ENCODE assay signal across 8 cellular contexts in the genomic region with DNA sequence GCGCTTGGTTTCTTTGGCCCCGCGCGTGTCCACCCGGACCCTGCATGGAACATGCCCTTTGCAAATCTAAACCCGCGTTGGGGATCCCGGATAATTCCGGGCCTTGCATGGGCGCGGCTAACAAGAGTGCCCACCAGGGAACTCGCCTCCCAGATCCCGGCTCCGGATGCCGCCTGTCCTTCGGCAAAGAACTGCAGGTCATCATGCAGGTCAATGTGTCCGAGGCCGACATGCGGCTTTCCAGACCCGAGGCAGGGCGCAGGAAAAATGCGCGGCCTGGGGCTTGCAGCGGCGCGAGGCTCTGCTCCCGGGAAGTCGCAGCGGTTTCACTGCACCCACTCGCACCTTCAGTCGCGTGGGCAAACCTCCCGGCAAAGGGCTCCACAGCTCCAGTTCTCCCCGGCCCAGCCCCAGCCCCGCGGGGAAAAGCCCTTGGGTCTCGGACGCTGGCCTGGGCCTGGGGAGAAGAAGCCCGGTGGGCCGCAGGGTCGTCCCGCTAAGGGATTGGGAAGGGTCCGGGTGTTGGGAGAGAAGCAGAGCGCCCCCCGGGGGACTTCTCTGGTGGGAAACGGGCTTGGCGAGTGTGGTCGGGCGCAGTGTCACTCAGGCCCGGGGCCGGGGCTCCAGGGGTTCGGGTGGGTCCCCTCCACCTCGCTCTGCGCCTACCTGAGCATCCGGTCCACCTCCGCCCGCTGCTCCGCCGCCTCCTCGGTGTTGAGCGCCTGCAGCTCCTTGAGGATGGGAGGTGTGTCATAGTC. TPM values are rescaled to one million over a fixed set of nuclear protein-coding genes. Genes with fewer than 3 reads are reported as not detected.
DNase-seq lines count a peak whose midpoint lies in the region; ATAC-seq, FAIRE-seq and TF ChIP-seq lines count a peak whose summit lies in the region.

No MANE protein-coding gene starts in this region.

- no peaks in the 10 kb centered on the region for H3K79me2 ChIP-seq in neural progenitor cell (ENCODE audit: low read depth)

- peak; percentile 79 for DNase-seq in neural progenitor cell (ENCODE audit: low spot score)
- no peak for DNase-seq in KG1 (lab: John Stamatoyannopoulos, UW)
- no peak for DNase-seq in DMS153 treated with DMSO at 0.1 percent for 48 hours (lab: John Stamatoyannopoulos, UW; ENCODE audit: unreplicated experiment)
- no peak for DNase-seq in HTR-8/SVneo (ENCODE audit: insufficient read length, low spot score)
- DNase-seq in GM12892 (ENCODE audit: insufficient read length), result no peak

- peak overlapping the region; percentile 24 for H3K4me3 ChIP-seq in ectodermal cell (ENCODE audit: insufficient read depth, low read depth, low read length)
- H3K4me3 ChIP-seq in neural progenitor cell, result peak overlapping the region; percentile 26

- H3K36me3 ChIP-seq in ectodermal cell (ENCODE audit: control insufficient read depth, insufficient read depth, low read length) (no peaks in the 10 kb centered on the region), neural progenitor cell (no peaks in the 10 kb centered on the region)

- H2AFZ ChIP-seq in neural progenitor cell (replicated peaks), result peak overlapping the region; percentile 10

- H3K27me3 ChIP-seq in ectodermal cell (ENCODE audit: control insufficient read depth, insufficient read depth, low read length, poor library complexity, severe bottlenecking), result peaks cover 100% of the 10 kb centered on the region
- H3K27me3 ChIP-seq in neural progenitor cell, result peaks cover 100% of the 10 kb centered on the region

- peak overlapping the region; percentile 82 for H3K4me2 ChIP-seq in neural progenitor cell

- H3K4me1 Mint-ChIP-seq in neural progenitor cell, result peaks cover 8% of the 10 kb centered on the region

- TF ChIP-seq CTCF in GM12872 (IDR thresholded peaks at IDR 0.05; ENCODE audit: insufficient read depth, low read depth, low read length) (peak; percentile 38), neural progenitor cell (IDR thresholded peaks at IDR 0.05) (peak; percentile 34)

- H3F3A ChIP-seq in neural progenitor cell (ENCODE audit: low read depth), result peaks cover 35% of the 10 kb centered on the region

- H3K9me3 Mint-ChIP-seq in neural progenitor cell, result no peaks in the 10 kb centered on the region

- peak; percentile 18 for ATAC-seq in HG03066 (IDR thresholded peaks at IDR 0.05; ENCODE audit: low read depth, unreplicated experiment)

- no peaks in the 10 kb centered on the region for H3K9me3 ChIP-seq in ectodermal cell (ENCODE audit: control insufficient read depth, low read length)
- no peaks in the 10 kb centered on the region for H3K9me3 ChIP-seq in neural progenitor cell (ENCODE audit: low read depth)

- no peak for TF ChIP-seq POLR2A in GM12892 (IDR thresholded peaks at IDR 0.05; ENCODE audit: low read depth, low read length)

- no peak overlapping the region for H3K27ac Mint-ChIP-seq in neural progenitor cell

- WGBS in ectodermal cell, 2 experiments, result 1 to 2% methylated on average over 61 of the region's 61 CpGs

- peaks cover 57% of the 10 kb centered on the region for H4K20me1 ChIP-seq in neural progenitor cell (ENCODE audit: low read depth)

- H3K9ac ChIP-seq in neural progenitor cell, result no peak overlapping the region

- no peaks in the 10 kb centered on the region for H3K36me3 Mint-ChIP-seq in neural progenitor cell

- H3K4me1 ChIP-seq in ectodermal cell (ENCODE audit: control insufficient read depth, insufficient read depth, low read length) (peaks cover 32% of the 10 kb centered on the region), neural progenitor cell (peaks cover 27% of the 10 kb centered on the region)

- peak overlapping the region; percentile 79 for H3K4me3 Mint-ChIP-seq in neural progenitor cell

- H3K27me3 Mint-ChIP-seq in neural progenitor cell (ENCODE audit: insufficient read depth, low read depth), result peaks cover 80% of the 10 kb centered on the region

- FAIRE-seq in HTR-8/SVneo (lab: Jason Lieb, UNC) (no peak), GM12892 (lab: Jason Lieb, UNC) (no peak)

- no peak overlapping the region for H3K27ac ChIP-seq in ectodermal cell (ENCODE audit: insufficient read depth, low read depth, low read length, poor library complexity, severe bottlenecking)
- no peak overlapping the region for H3K27ac ChIP-seq in neural progenitor cell

RNA-seq across cellular contexts. Expression of a gene that starts 0.8 kb away (rescaled TPM):
- 0.13 TPM for polyA plus RNA-seq in ectodermal cell (2013, experiment 1 of 4)
- polyA plus RNA-seq in ectodermal cell (2013, experiment 2 of 4), result 0.14 TPM
- 0.75 TPM for polyA plus RNA-seq in ectodermal cell (2013, experiment 3 of 4)
- polyA plus RNA-seq in ectodermal cell (2013, experiment 4 of 4), result 0.45 TPM
- total RNA-seq in neural progenitor cell (ENCODE audit: low replicate concordance), result 0.15 TPM in 1 of 2 replicates, not detected in the other
- polyA plus RNA-seq in GM12892 (2012; ENCODE audit: missing spikeins), result 2.7 TPM
